In genomic region chr22:31637375-31637937, GRCh38 we compare ENCODE assay signal across 8 cellular contexts. TPM values are rescaled to one million over a fixed set of nuclear protein-coding genes. Genes with fewer than 3 reads are reported as not detected.
DNase-seq lines count a peak whose midpoint lies in the region; ATAC-seq lines count a peak whose summit lies in the region.

No MANE protein-coding gene starts in this region.

- DNase-seq in activated CD4-positive, alpha-beta memory T cell treated with anti-CD3 and anti-CD28 coated beads for 36 hours, result no peak
- DNase-seq in medulla oblongata (ENCODE audit: extremely low spot score) (peak; percentile 38), DMS53 (lab: John Stamatoyannopoulos, UW) (no peak), superior temporal gyrus (ENCODE audit: extremely low spot score) (no peak)
- no peak for DNase-seq in activated T-helper 1 cell treated with anti-CD3 and anti-CD28 coated beads, Interleukin-12 subunit alpha, Interleukin-12 subunit beta, Interleukin-2, Interleukin-4 antibody, amounts not matched to agents 30 ng/mL and 10 ng/mL and 1 ng/mL, durations not matched to agents 14 hours and 24 hours and 36 hours (ENCODE audit: low spot score)

- H3K27me3 Mint-ChIP-seq in activated CD4-positive, alpha-beta memory T cell treated with anti-CD3 and anti-CD28 coated beads for 36 hours, result no peaks in the 10 kb centered on the region
- H3K27me3 Mint-ChIP-seq in activated T-helper 1 cell treated with anti-CD3 and anti-CD28 coated beads, Interleukin-12 subunit alpha, Interleukin-12 subunit beta, Interleukin-2, Interleukin-4 antibody, amounts not matched to agents 30 ng/mL and 10 ng/mL and 1 ng/mL, durations not matched to agents 14 hours and 24 hours and 36 hours (ENCODE audit: insufficient read depth), result no peaks in the 10 kb centered on the region

- CTCF ChIA-PET in activated CD4-positive, alpha-beta memory T cell treated with anti-CD3 and anti-CD28 coated beads for 36 hours (lab: Charles Lee), result interaction anchor here (2.0 kb wide), 1 partner anchor 81 kb away, joined by 8 read pairs; no protein-coding TSS in a partner anchor

- intact Hi-C loops in activated CD4-positive, alpha-beta memory T cell treated with anti-CD3 and anti-CD28 coated beads for 36 hours (cut with micrococcal nuclease), result no loop called here
- intact Hi-C loops in activated T-helper 1 cell treated with anti-CD3 and anti-CD28 coated beads, Interleukin-12 subunit alpha, Interleukin-12 subunit beta, Interleukin-2, Interleukin-4 antibody, amounts not matched to agents 30 ng/mL and 10 ng/mL and 1 ng/mL, durations not matched to agents 14 hours and 24 hours and 36 hours (cut with micrococcal nuclease), result no loop called here

- POLR2A ChIA-PET in activated CD4-positive, alpha-beta memory T cell treated with anti-CD3 and anti-CD28 coated beads for 36 hours (lab: Charles Lee), result interaction anchor here (0.6 kb wide), 1 partner anchor 24 kb away, joined by 3 read pairs; no protein-coding TSS in a partner anchor

- ATAC-seq in GM18907 (IDR thresholded peaks at IDR 0.05; ENCODE audit: unreplicated experiment) (peak; percentile 56), HG03039 (IDR thresholded peaks at IDR 0.05; ENCODE audit: unreplicated experiment) (peak; percentile 41), HG03342 (IDR thresholded peaks at IDR 0.05; ENCODE audit: unreplicated experiment) (no peak)

- H3K27ac Mint-ChIP-seq in activated CD4-positive, alpha-beta memory T cell treated with anti-CD3 and anti-CD28 coated beads for 36 hours, result peak overlapping the region; percentile 53
- H3K27ac Mint-ChIP-seq in activated T-helper 1 cell treated with anti-CD3 and anti-CD28 coated beads, Interleukin-12 subunit alpha, Interleukin-12 subunit beta, Interleukin-2, Interleukin-4 antibody, amounts not matched to agents 30 ng/mL and 10 ng/mL and 1 ng/mL, durations not matched to agents 14 hours and 24 hours and 36 hours, result no peak overlapping the region

- H3K36me3 Mint-ChIP-seq in activated CD4-positive, alpha-beta memory T cell treated with anti-CD3 and anti-CD28 coated beads for 36 hours, result peaks cover 3% of the 10 kb centered on the region
- H3K36me3 Mint-ChIP-seq in activated T-helper 1 cell treated with anti-CD3 and anti-CD28 coated beads, Interleukin-12 subunit alpha, Interleukin-12 subunit beta, Interleukin-2, Interleukin-4 antibody, amounts not matched to agents 30 ng/mL and 10 ng/mL and 1 ng/mL, durations not matched to agents 14 hours and 24 hours and 36 hours (ENCODE audit: low read depth), result peaks cover 10% of the 10 kb centered on the region

- H3K4me1 Mint-ChIP-seq in activated CD4-positive, alpha-beta memory T cell treated with anti-CD3 and anti-CD28 coated beads for 36 hours (ENCODE audit: low read depth), result peaks cover 42% of the 10 kb centered on the region
- H3K4me1 Mint-ChIP-seq in activated T-helper 1 cell treated with anti-CD3 and anti-CD28 coated beads, Interleukin-12 subunit alpha, Interleukin-12 subunit beta, Interleukin-2, Interleukin-4 antibody, amounts not matched to agents 30 ng/mL and 10 ng/mL and 1 ng/mL, durations not matched to agents 14 hours and 24 hours and 36 hours (ENCODE audit: low read depth), result peaks cover 47% of the 10 kb centered on the region

- H3K4me3 Mint-ChIP-seq in activated CD4-positive, alpha-beta memory T cell treated with anti-CD3 and anti-CD28 coated beads for 36 hours, result no peak overlapping the region
- H3K4me3 Mint-ChIP-seq in activated T-helper 1 cell treated with anti-CD3 and anti-CD28 coated beads, Interleukin-12 subunit alpha, Interleukin-12 subunit beta, Interleukin-2, Interleukin-4 antibody, amounts not matched to agents 30 ng/mL and 10 ng/mL and 1 ng/mL, durations not matched to agents 14 hours and 24 hours and 36 hours, result no peak overlapping the region

- H3K9me3 Mint-ChIP-seq in activated CD4-positive, alpha-beta memory T cell treated with anti-CD3 and anti-CD28 coated beads for 36 hours, result no peaks in the 10 kb centered on the region
- H3K9me3 Mint-ChIP-seq in activated T-helper 1 cell treated with anti-CD3 and anti-CD28 coated beads, Interleukin-12 subunit alpha, Interleukin-12 subunit beta, Interleukin-2, Interleukin-4 antibody, amounts not matched to agents 30 ng/mL and 10 ng/mL and 1 ng/mL, durations not matched to agents 14 hours and 24 hours and 36 hours, result no peaks in the 10 kb centered on the region

RNA-seq across cellular contexts. Expression of gene PISD, which starts 24.6 kb away (rescaled TPM):
- 10 to 100 TPM; 39.4 to 40.2 TPM for total RNA-seq in activated CD4-positive, alpha-beta memory T cell treated with anti-CD3 and anti-CD28 coated beads for 36 hours
- total RNA-seq in activated T-helper 1 cell treated with anti-CD3 and anti-CD28 coated beads, Interleukin-12 subunit alpha, Interleukin-12 subunit beta, Interleukin-2, Interleukin-4 antibody, amounts not matched to agents 30 ng/mL and 10 ng/mL and 1 ng/mL, durations not matched to agents 14 hours and 24 hours and 36 hours, result 43.8 and 43.9 TPM in 2 replicates
